Comparison of ENCODE assay signal across 8 cellular contexts in the genomic region with DNA sequence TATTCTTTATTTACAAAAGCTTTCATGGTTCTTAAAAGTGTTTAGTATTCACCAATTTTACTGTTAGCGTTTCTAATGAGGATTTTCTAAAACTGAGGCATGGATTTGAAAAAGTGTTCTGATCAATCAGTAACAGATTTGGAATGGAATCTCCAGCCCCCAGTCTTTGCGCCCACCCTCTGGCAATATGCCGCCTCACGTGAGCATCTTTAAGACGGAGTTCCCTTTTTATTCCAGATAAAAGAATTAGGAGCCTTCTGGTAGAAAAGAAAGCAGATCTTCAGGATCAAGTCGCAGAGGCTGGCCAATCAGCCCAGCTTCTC. TPM values are rescaled to one million over a fixed set of nuclear protein-coding genes. Genes with fewer than 3 reads are reported as not detected.
DNase-seq lines count a peak whose midpoint lies in the region; ATAC-seq, FAIRE-seq and TF ChIP-seq lines count a peak whose summit lies in the region.

No MANE protein-coding gene starts in this region.

- H3K9me3 ChIP-seq in keratinocyte (ENCODE audit: control insufficient read depth, low read depth, low read length) = no peaks in the 10 kb centered on the region
- H3K9me3 ChIP-seq in stomach = no peaks in the 10 kb centered on the region

- H3K27ac Mint-ChIP-seq in activated CD4-positive, alpha-beta T cell treated with anti-CD3 and anti-CD28 coated beads for 36 hours = no peak overlapping the region
- H3K27ac Mint-ChIP-seq in activated naive CD8-positive, alpha-beta T cell = no peak overlapping the region

- no peak for ATAC-seq in activated CD4-positive, alpha-beta T cell treated with anti-CD3 and anti-CD28 coated beads for 36 hours
- no peak for ATAC-seq in GM18519 (IDR thresholded peaks at IDR 0.05; ENCODE audit: low FRiP score, unreplicated experiment)
- no peak for ATAC-seq in GM18502 (IDR thresholded peaks at IDR 0.05; ENCODE audit: poor library complexity, unreplicated experiment)

- intact Hi-C loops in activated CD4-positive, alpha-beta T cell treated with anti-CD3 and anti-CD28 coated beads for 36 hours (cut with DNase I, micrococcal nuclease) = loop anchor here in 1 of 2 experiments (2.0 kb wide), 1 partner anchor 184 kb away; no protein-coding TSS in a partner anchor
- intact Hi-C loops in stomach (cut with DNase I; ENCODE audit: low total_unique reads) = no loop called here

- no peaks in the 10 kb centered on the region for H3K9me1 ChIP-seq in keratinocyte (ENCODE audit: control insufficient read depth, extremely low read depth, insufficient read depth, low read length)

- no peak for DNase-seq in activated CD4-positive, alpha-beta T cell treated with anti-CD3 and anti-CD28 coated beads for 36 hours
- no peak for DNase-seq in activated CD4-positive, alpha-beta T cell treated with anti-CD3 and anti-CD28 coated beads, Interleukin-2, amount 50 U/mL, for 1 hour
- DNase-seq in keratinocyte (ENCODE audit: low read depth, low spot score) = no peak
- DNase-seq in stomach = no peak
- DNase-seq in DMS 273 treated with DMSO at 0.1 percent for 48 hours (lab: John Stamatoyannopoulos, UW) = no peak

- no peaks in the 10 kb centered on the region for H3K9me3 Mint-ChIP-seq in activated CD4-positive, alpha-beta T cell treated with anti-CD3 and anti-CD28 coated beads for 36 hours (ENCODE audit: low read depth)
- no peaks in the 10 kb centered on the region for H3K9me3 Mint-ChIP-seq in activated naive CD8-positive, alpha-beta T cell (ENCODE audit: low read depth)

- CTCF ChIA-PET in activated CD4-positive, alpha-beta T cell treated with anti-CD3 and anti-CD28 coated beads for 36 hours (lab: Charles Lee) = interaction anchor here (0.6 to 3.8 kb wide), 4 partner anchors 27 to 115 kb away, joined by 3 to 22 read pairs (median 8); partner anchors contain the start of gene GAA

- H3K4me1 ChIP-seq in keratinocyte (ENCODE audit: control insufficient read depth, extremely low read depth, insufficient read depth, low read length) (peaks cover 13% of the 10 kb centered on the region), stomach (peaks cover 23 to 56% (median 43%) of the 10 kb centered on the region in 4 donors)

- H3K4me3 Mint-ChIP-seq in activated CD4-positive, alpha-beta T cell treated with anti-CD3 and anti-CD28 coated beads for 36 hours = peak overlapping the region; percentile 82
- peak overlapping the region; percentile 91 for H3K4me3 Mint-ChIP-seq in activated naive CD8-positive, alpha-beta T cell

- H3K4me2 ChIP-seq in keratinocyte (ENCODE audit: control insufficient read depth, extremely low read depth, insufficient read depth, low read depth, low read length) = peak overlapping the region; percentile 96

- H3K27me3 ChIP-seq in keratinocyte (ENCODE audit: control insufficient read depth, extremely low read depth, insufficient read depth, low read length) (no peaks in the 10 kb centered on the region), stomach (peaks cover 0 to 6% (median 0%) of the 10 kb centered on the region in 3 donors)

- H3K36me3 Mint-ChIP-seq in activated CD4-positive, alpha-beta T cell treated with anti-CD3 and anti-CD28 coated beads for 36 hours (ENCODE audit: low read depth) = no peaks in the 10 kb centered on the region
- H3K36me3 Mint-ChIP-seq in activated naive CD8-positive, alpha-beta T cell = no peaks in the 10 kb centered on the region

- peak overlapping the region; percentile 84 for H3K9ac ChIP-seq in keratinocyte (ENCODE audit: control insufficient read depth, extremely low read depth, insufficient read depth, low read length)

- H3K79me2 ChIP-seq in keratinocyte (ENCODE audit: control insufficient read depth, insufficient read depth, low read length) = peaks cover 23% of the 10 kb centered on the region

- peaks cover 12% of the 10 kb centered on the region for H3K27me3 Mint-ChIP-seq in activated CD4-positive, alpha-beta T cell treated with anti-CD3 and anti-CD28 coated beads for 36 hours
- H3K27me3 Mint-ChIP-seq in activated naive CD8-positive, alpha-beta T cell = peaks cover 3% of the 10 kb centered on the region

- dilution Hi-C loops in keratinocyte (cut with MboI; ENCODE audit: extremely low pct_ligation_motif_present, low sequenced_read_pairs) = no loop called here

- TF ChIP-seq EP300 in stomach (IDR thresholded peaks at IDR 0.05) = no peak

- no peak for TF ChIP-seq POLR2A in stomach (IDR thresholded peaks at IDR 0.05)

- FAIRE-seq in keratinocyte (lab: Jason Lieb, UNC) = no peak

- H3K36me3 ChIP-seq in keratinocyte (ENCODE audit: control insufficient read depth in 2 of 2, extremely low read depth in 1 of 2, insufficient read depth in 2 of 2, low read length in 2 of 2) (no peaks in the 10 kb centered on the region), stomach (peaks cover 0 to under 1% (median 0%) of the 10 kb centered on the region in 4 donors)

- H2AFZ ChIP-seq in keratinocyte (ENCODE audit: control insufficient read depth, low read length) = no peak overlapping the region

- H3K4me1 Mint-ChIP-seq in activated CD4-positive, alpha-beta T cell treated with anti-CD3 and anti-CD28 coated beads for 36 hours = peaks cover 7% of the 10 kb centered on the region
- H3K4me1 Mint-ChIP-seq in activated naive CD8-positive, alpha-beta T cell (ENCODE audit: low read depth) = peaks cover 11% of the 10 kb centered on the region

- 12 to 22% (median 15%) methylated on average over 6 of the region's 6 CpGs for WGBS in stomach, 5 donors

- H3K4me3 ChIP-seq in keratinocyte (ENCODE audit: control insufficient read depth in 2 of 3, extremely low read depth in 1 of 3, insufficient read depth in 2 of 3, low read depth in 1 of 3, low read length in 3 of 3) (peak overlapping the region; percentile 62 to 82 (median 68)), stomach (peak overlapping the region; percentile 77 to 83 (median 82))

- peak overlapping the region; percentile 56 for H3K27ac ChIP-seq in keratinocyte (ENCODE audit: control insufficient read depth, insufficient read depth, low read length)
- H3K27ac ChIP-seq in stomach = peak overlapping the region in 4 of 5 donors; percentile 79 to 93 (median 85)

- H4K20me1 ChIP-seq in keratinocyte (ENCODE audit: control insufficient read depth, extremely low read depth, insufficient read depth, low read length) = peaks cover 3% of the 10 kb centered on the region

- TF ChIP-seq CTCF in keratinocyte (optimal IDR thresholded peaks at IDR 0.05 in 1 of 3, IDR thresholded peaks at IDR 0.05 in 1 of 3, conservative IDR thresholded peaks at IDR 0.05 in 1 of 3; ENCODE audit: extremely low read depth in 1 of 3, insufficient read depth in 2 of 3, low read length in 3 of 3) (no peak), stomach (IDR thresholded peaks at IDR 0.05) (no peak)

- POLR2A ChIA-PET in activated CD4-positive, alpha-beta T cell treated with anti-CD3 and anti-CD28 coated beads for 36 hours (lab: Charles Lee) = no interaction called here

RNA-seq across cellular contexts. Expression of gene TBC1D16, which starts 1.1 kb away (rescaled TPM):
- 10 to 100 TPM in 1 of 2 experiments, 1 to 10 TPM in 1; 8.3 to 10.4 TPM for total RNA-seq in activated CD4-positive, alpha-beta T cell treated with anti-CD3 and anti-CD28 coated beads for 36 hours
- polyA plus RNA-seq in keratinocyte (8.4 to 8.9 TPM (median 8.6 TPM) in 3 replicates), stomach (10 to 100 TPM in 1 of 3 donors, 1 to 10 TPM in 2; 3.0 to 17.1 (median 6.6) TPM)
- 7.6 TPM for polyA plus RNA-seq in keratinocyte (2011; ENCODE audit: low read depth)
- 7.0 and 10.1 TPM in 2 replicates for polyA plus RNA-seq in keratinocyte (2011; cell fraction: cytosol; rRNA removed)
- 17.8 and 20.4 TPM in 2 replicates for polyA plus RNA-seq in keratinocyte (2011; cell fraction: nucleus; rRNA removed)
- 8.1 and 20.8 TPM in 2 replicates for polyA plus RNA-seq in keratinocyte (2012; ENCODE audit: low replicate concordance)
- polyA minus RNA-seq in keratinocyte = 16.6 to 43.1 TPM (median 17.1 TPM) in 3 replicates
- 16.3 TPM for polyA minus RNA-seq in keratinocyte (2011; cell fraction: cytosol; rRNA and poly(A)+ RNA removed)
- 15.3 and 25.3 TPM in 2 replicates for polyA minus RNA-seq in keratinocyte (2011; cell fraction: nucleus; rRNA and poly(A)+ RNA removed)
- 10 to 100 TPM; 12.7 to 22.2 (median 21.0) TPM for total RNA-seq in stomach

RNA-seq across cellular contexts. Expression of gene CCDC40, which starts 1.8 kb away (rescaled TPM):
- total RNA-seq in activated CD4-positive, alpha-beta T cell treated with anti-CD3 and anti-CD28 coated beads for 36 hours = under 1 TPM; 0.56 to 0.57 TPM
- 1.9 to 2.4 TPM (median 2.2 TPM) in 3 replicates for polyA plus RNA-seq in keratinocyte
- polyA plus RNA-seq in keratinocyte (2011; ENCODE audit: low read depth) = 2.0 TPM
- polyA plus RNA-seq in keratinocyte (2011; cell fraction: cytosol; rRNA removed) = 0.61 and 0.86 TPM in 2 replicates
- 5.0 and 9.9 TPM in 2 replicates for polyA plus RNA-seq in keratinocyte (2011; cell fraction: nucleus; rRNA removed)
- 2.0 and 2.3 TPM in 2 replicates for polyA plus RNA-seq in keratinocyte (2012; ENCODE audit: low replicate concordance)
- 1.7 to 3.2 TPM in 2 of 3 replicates, not detected in the other for polyA minus RNA-seq in keratinocyte
- polyA minus RNA-seq in keratinocyte (2011; cell fraction: cytosol; rRNA and poly(A)+ RNA removed) = 1.3 TPM
- polyA minus RNA-seq in keratinocyte (2011; cell fraction: nucleus; rRNA and poly(A)+ RNA removed) = 1.4 and 2.6 TPM in 2 replicates
- 10 to 100 TPM in 2 of 5 donors, 1 to 10 TPM in 3; 3.5 to 56.2 (median 5.8) TPM for total RNA-seq in stomach
- 1 to 10 TPM in 2 of 3 donors, under 1 TPM in 1; 0.61 to 2.2 (median 1.6) TPM for polyA plus RNA-seq in stomach
